In genomic region chr14:103563089-103563620, GRCh38 we compare ENCODE assay signal across 1 cellular context.
A peak's percentile ranks its signal among the peaks of the same experiment; 100 is the strongest.
TF ChIP-seq lines count a peak whose summit lies in the region.

No MANE protein-coding gene starts in this region.

TF ChIP-seq in GM12878, 131 proteins besides CTCF, POLR2A, EP300 and RAD21 (continued from another document):
- peak; percentile 33 for TF ChIP-seq MEF2B (IDR thresholded peaks at IDR 0.05; ENCODE audit: partially characterized antibody, poor library complexity, severe bottlenecking)
- TF ChIP-seq RELB (IDR thresholded peaks at IDR 0.05; ENCODE audit: low read depth), result peak; percentile 7; the same call in 1 of the 2 replicates
- 0 out of 2 replicates have a peak, but pooled peaks have one; percentile 14 for TF ChIP-seq CHD2 (IDR thresholded peaks at IDR 0.05; ENCODE audit: borderline replicate concordance, low read depth, low read length)
- TF ChIP-seq CBX3 (IDR thresholded peaks at IDR 0.05; ENCODE audit: borderline replicate concordance, low read depth), result no peak
- TF ChIP-seq GATAD2B (conservative IDR thresholded peaks at IDR 0.05; ENCODE audit: low read depth), result 0 out of 2 replicates have a peak, but pooled peaks have one; percentile 44
- no peak for TF ChIP-seq BRCA1 (IDR thresholded peaks at IDR 0.05; ENCODE audit: low read depth, low read length)
- TF ChIP-seq IKZF1 (conservative IDR thresholded peaks at IDR 0.05), result 0 out of 2 replicates have a peak, but pooled peaks have one; percentile 56
- TF ChIP-seq NBN (IDR thresholded peaks at IDR 0.05), result peak; percentile 40; the same call in 1 of the 2 replicates
TF ChIP-seq in GM12878: peak in this region for 7.
